Comparison of ENCODE assay signal across 8 cellular contexts in genomic region chr14:74881425-74882102, GRCh38. TPM values are rescaled to one million over a fixed set of nuclear protein-coding genes. Genes with fewer than 3 reads are reported as not detected.
DNase-seq lines count a peak whose midpoint lies in the region; ATAC-seq and TF ChIP-seq lines count a peak whose summit lies in the region.

TSS of gene DLST (plus strand) at chr14:74881916. CDS start at chr14:74881954, 38 bp downstream.

- H3K9me2 ChIP-seq in PC-3 (replicated peaks; ENCODE audit: low read length) = no peaks in the 10 kb centered on the region

- no peaks in the 10 kb centered on the region for H3K9me3 ChIP-seq in PC-3 (ENCODE audit: low read length)

- TF ChIP-seq CTCF in PC-3 (conservative IDR thresholded peaks at IDR 0.05; ENCODE audit: low read depth, low read length) (no peak), epithelial cell of proximal tubule (conservative IDR thresholded peaks at IDR 0.05; ENCODE audit: low read depth, low read length) (no peak)

- CTCF ChIA-PET in PC-3 (lab: Charles Lee) = interaction anchor here (0.5 to 1.3 kb wide), 2 partner anchors 20 to 119 kb away, joined by 3 to 18 read pairs; partner anchors contain the start of gene YLPM1

- H3F3A ChIP-seq in PC-3 (ENCODE audit: low read length, unreplicated experiment) = no peaks in the 10 kb centered on the region

- ATAC-seq in GM21529 (IDR thresholded peaks at IDR 0.05; ENCODE audit: unreplicated experiment) = peak; percentile 91
- peak; percentile 84 for ATAC-seq in PC-3

- peak within 1 kb of the TSS; percentile 94 for H3K4me3 ChIP-seq in PC-3 (ENCODE audit: low read length)
- H3K4me3 ChIP-seq in epithelial cell of proximal tubule (ENCODE audit: low read depth, low read length) = peak within 1 kb of the TSS; percentile 66

- H3K9me3 Mint-ChIP-seq in IgD-negative memory B cell = no peaks in the 10 kb centered on the region

- H3K27ac Mint-ChIP-seq in IgD-negative memory B cell = peak within 1 kb of the TSS; percentile 88 to 98 (median 91)

- peaks cover 24% of the 10 kb centered on the region for H4K20me1 ChIP-seq in PC-3 (ENCODE audit: low read length)

- DNase-seq in DMS153 (lab: John Stamatoyannopoulos, UW) (peak; percentile 59), PC-3 (peak; percentile 88), activated T-cell treated with anti-CD3 and anti-CD28 coated beads for 48 hours (ENCODE audit: low read depth) (peak; percentile 90), epithelial cell of proximal tubule (ENCODE audit: low read depth) (no peak), mucosa of gallbladder (ENCODE audit: low spot score) (peak; percentile 83)
- DNase-seq in stimulated activated CD8-positive, alpha-beta memory T cell treated with anti-CD3 and anti-CD28 coated beads, Interleukin-4, amount 100 ng/mL, for 48 hours = peak; percentile 93

- no peaks in the 10 kb centered on the region for H3K36me3 Mint-ChIP-seq in IgD-negative memory B cell

- no peaks in the 10 kb centered on the region for H3K27me3 ChIP-seq in PC-3 (ENCODE audit: low read length)

- no TSS peak for BruUV-seq in PC-3 (replicated peaks; lab: Mats Ljungman, UMichigan)

- peaks cover 37 to 52% (median 42%) of the 10 kb centered on the region in 3 donors for H3K4me1 Mint-ChIP-seq in IgD-negative memory B cell

- H3K27ac ChIP-seq in PC-3 (ENCODE audit: low read length) = peak within 1 kb of the TSS; percentile 46

- H3K27me3 Mint-ChIP-seq in IgD-negative memory B cell = no peaks in the 10 kb centered on the region

- peak within 1 kb of the TSS; percentile 94 to 100 (median 99) for H3K4me3 Mint-ChIP-seq in IgD-negative memory B cell

- H2AFZ ChIP-seq in PC-3 (ENCODE audit: low read length) = peak within 1 kb of the TSS; percentile 100

- intact Hi-C loops in PC-3 (cut with micrococcal nuclease) = loop anchor here (2.0 kb wide), 1 partner anchor 21 kb away; no protein-coding TSS in a partner anchor

- H3K79me2 ChIP-seq in PC-3 (ENCODE audit: low read length) = peaks cover 52% of the 10 kb centered on the region

- POLR2A ChIA-PET in PC-3 (lab: Charles Lee; ENCODE audit: unreplicated experiment) = interaction anchor here (0.5 to 0.7 kb wide), 2 partner anchors 175 to 950 kb away, joined by 3 to 4 read pairs; no protein-coding TSS in a partner anchor

- H3K36me3 ChIP-seq in PC-3 (ENCODE audit: low read depth, low read length) = peaks cover 15% of the 10 kb centered on the region; the same call in 1 of the 2 replicates

- peaks cover 27% of the 10 kb centered on the region for H3K4me1 ChIP-seq in PC-3 (ENCODE audit: insufficient read depth, low read length)

- H3K9ac ChIP-seq in PC-3 (ENCODE audit: low read length) = peak within 1 kb of the TSS; percentile 92

- H3K4me2 ChIP-seq in PC-3 (ENCODE audit: low read length) = peak within 1 kb of the TSS; percentile 80

RNA-seq across cellular contexts. Expression of gene DLST, which starts in this region (rescaled TPM):
- polyA plus RNA-seq in IgD-negative memory B cell = 10.3 TPM
- 56.9 and 61.1 TPM in 2 replicates for total RNA-seq in PC-3 (2014; rRNA removed)
- 58.6 and 91.8 TPM in 2 replicates for total RNA-seq in epithelial cell of proximal tubule
- total RNA-seq in mucosa of gallbladder = 95.6 TPM
